Comparison of ENCODE assay signal across 35 cellular contexts in genomic region chr15:76468722-76469121, GRCh38.
"Had no signal": no experiment of that assay in that cellular context is flagged by ENCODE, and none has a peak within 500 bp of the region (broad histone marks: within the 10 kb centered on the region; RNA-seq: fewer than 3 reads in every experiment).

No MANE protein-coding gene starts in this region.

- H3K27me3 ChIP-seq: MG63 had no signal

- H3K36me3 ChIP-seq: MG63 had no signal

- DNase-seq: Kasumi-1, MG63, MM.1S, MV-4-11, NCI-H1048, NCI-H1092, NCI-H1092 treated with DMSO at 0.1 percent for 48 hours, NCI-H1105, NCI-H1105 treated with DMSO at 0.1 percent for 48 hours, NCI-H1417, NCI-H1417 treated with DMSO at 0.1 percent for 48 hours, NCI-H1436, NCI-H1436 treated with DMSO at 0.1 percent for 48 hours, NCI-H146, NCI-H1694, NCI-H1694 treated with DMSO at 0.1 percent for 48 hours, NCI-H187, NCI-H187 treated with DMSO at 0.1 percent for 48 hours, NCI-H1930, NCI-H2029, NCI-H2029 treated with DMSO at 0.1 percent for 48 hours, NCI-H2081, NCI-H2081 treated with DMSO at 0.1 percent for 48 hours, NCI-H2107, NCI-H2171, NCI-H2171 treated with DMSO at 0.1 percent for 48 hours, NCI-H2227 treated with DMSO at 0.1 percent for 48 hours, NCI-H226, NCI-H345, NCI-H446, NCI-H446 treated with DMSO at 0.1 percent for 48 hours, NCI-H510A, NCI-H510A treated with DMSO at 0.1 percent for 48 hours, NCI-H524, NCI-H524 treated with DMSO at 0.1 percent for 48 hours had no signal

- H3K4me3 ChIP-seq: MG63 had no signal
